Comparison of ENCODE assay signal across 25 cellular contexts in genomic region chr5:1449081-1449630, GRCh38. TPM values are rescaled to one million over a fixed set of nuclear protein-coding genes. Genes with fewer than 3 reads are reported as not detected.
DNase-seq lines count a peak whose midpoint lies in the region; ATAC-seq and TF ChIP-seq lines count a peak whose summit lies in the region.
"Had no signal": no experiment of that assay in that cellular context is flagged by ENCODE, and none has a peak within 500 bp of the region (broad histone marks: within the 10 kb centered on the region; RNA-seq: fewer than 3 reads in every experiment).

No MANE protein-coding gene starts in this region.

- ATAC-seq in heart left ventricle (no peak), GM18519 (IDR thresholded peaks at IDR 0.05; ENCODE audit: low FRiP score, unreplicated experiment) (no peak), mucosa of descending colon (no peak)
- ATAC-seq: K562, PC-3 had no signal

- peaks cover 1% of the 10 kb centered on the region for H3K36me3 Mint-ChIP-seq in neural crest cell (ENCODE audit: low read depth)
- H3K36me3 Mint-ChIP-seq: CD14-positive monocyte had no signal

- peak overlapping the region; percentile 8 for H3K4me3 Mint-ChIP-seq in neural crest cell

- H3K27me3 ChIP-seq in heart left ventricle, result peaks cover 6 to 56% (median 32%) of the 10 kb centered on the region in 9 donors

- H3K36me3 ChIP-seq in heart left ventricle (no peaks in the 10 kb centered on the region), mucosa of descending colon (ENCODE audit: low read depth) (no peaks in the 10 kb centered on the region)
- H3K36me3 ChIP-seq: MG63 had no signal

- peaks cover 0 to 16% (median 5%) of the 10 kb centered on the region in 12 donors for H3K4me1 ChIP-seq in heart left ventricle
- peaks cover 5% of the 10 kb centered on the region for H3K4me1 ChIP-seq in mucosa of descending colon (ENCODE audit: low read depth)

- DNase-seq in cardiac septum (ENCODE audit: low spot score) (peak; percentile 51), heart left ventricle (no peak), ecto neural progenitor cell (ENCODE audit: low spot score) (peak; percentile 23), neural crest cell (ENCODE audit: low read depth, low spot score) (no peak), OCI-M1 (lab: John Stamatoyannopoulos, UW) (no peak), mucosa of descending colon (no peak), SW480 (ENCODE audit: low spot score) (no peak)
- DNase-seq: AML-193, MG63, NCI-H1417, NCI-H1694 treated with DMSO at 0.1 percent for 48 hours, NCI-H2081 treated with DMSO at 0.1 percent for 48 hours, NCI-H2171 treated with DMSO at 0.1 percent for 48 hours, NCI-H446, NCI-H526, PC-3, RPMI8226, SHP77 treated with DMSO at 0.1 percent for 48 hours had no signal

- peaks cover 2% of the 10 kb centered on the region for H3K4me1 Mint-ChIP-seq in neural crest cell
- H3K4me1 Mint-ChIP-seq: CD14-positive monocyte had no signal

- intact Hi-C loops in cardiac septum (cut with DNase I), result no loop called here
- intact Hi-C loops in heart left ventricle (cut with DNase I), result no loop called here
- intact Hi-C loops in mucosa of descending colon (cut with DNase I, micrococcal nuclease), result no loop called here

- TF ChIP-seq POLR2A in heart left ventricle (IDR thresholded peaks at IDR 0.05), result no peak

- peaks cover 11% of the 10 kb centered on the region for H3K9me3 Mint-ChIP-seq in neural crest cell

- TF ChIP-seq CTCF in heart left ventricle (IDR thresholded peaks at IDR 0.05) (no peak), neural crest cell (conservative IDR thresholded peaks at IDR 0.05) (no peak), mucosa of descending colon (IDR thresholded peaks at IDR 0.05) (no peak)

- H3K27ac ChIP-seq in heart left ventricle, result no peak overlapping the region

- WGBS in heart left ventricle, 4 donors, result 85 to 88% (median 87%) methylated on average over 11 to 12 of the region's 12 CpGs

- peaks cover 0 to 19% (median 10%) of the 10 kb centered on the region in 12 donors for H3K9me3 ChIP-seq in heart left ventricle
- H3K9me3 ChIP-seq in mucosa of descending colon, result peaks cover 7% of the 10 kb centered on the region

- no peak overlapping the region for H3K27ac Mint-ChIP-seq in neural crest cell (ENCODE audit: unreplicated experiment)
- H3K27ac Mint-ChIP-seq: CD14-positive monocyte had no signal

- H3K4me3 ChIP-seq in heart left ventricle (no peak overlapping the region), mucosa of descending colon (no peak overlapping the region)
- H3K4me3 ChIP-seq: K562, MG63 had no signal

- H3K27me3 Mint-ChIP-seq in neural crest cell (ENCODE audit: low read depth), result peaks cover 85% of the 10 kb centered on the region

RNA-seq across cellular contexts. Expression of gene SLC6A3, which starts 3.9 kb away (rescaled TPM):
- total RNA-seq in cardiac septum, result 0.19 TPM
- total RNA-seq in heart left ventricle, result under 1 TPM in 3 of 9 donors, not detected in 6; 0.08 to 0.29 (median 0.14) TPM
- polyA plus RNA-seq in heart left ventricle, result under 1 TPM in 1 of 2 donors, not detected in 1; 0.06 TPM
- total RNA-seq in neural crest cell, result 0.16 and 0.27 TPM in 2 replicates
- not detected for total RNA-seq in mucosa of descending colon
- total RNA-seq: A172, H4, K562, LHCN-M2, PC-3 had no signal
- polyA plus RNA-seq: AG04450, CD14-positive monocyte, K562 had no signal

Comparison
In these comparisons a context has a peak if more than half of its experiments do, and no peak if none do; other contexts are left out.
1. DNase-seq: peak in cardiac septum (single experiment) and ecto neural progenitor cell (single experiment); none in heart left ventricle (0 of 5), neural crest cell (single experiment), OCI-M1 (single experiment), mucosa of descending colon (0 of 3) and SW480 (single experiment).